1 cellular context compared by ENCODE assay signal in genomic region chr9:104810421-104811339, GRCh38.
TF ChIP-seq lines count a peak whose summit lies in the region.

No MANE protein-coding gene starts in this region.

TF ChIP-seq in GM23338, 12 proteins besides CTCF, POLR2A, EP300 and RAD21 (continued from another document):
- no peak for TF ChIP-seq ZNF462 (CRISPR knock-in tag; IDR thresholded peaks at IDR 0.05)
